ENCODE assay signal across 18 cellular contexts in genomic region chr5:107329850-107330249, GRCh38.
DNase-seq lines count a peak whose midpoint lies in the region; ATAC-seq lines count a peak whose summit lies in the region.
"Had no signal": no experiment of that assay in that cellular context is flagged by ENCODE, and none has a peak within 500 bp of the region (broad histone marks: within the 10 kb centered on the region; RNA-seq: fewer than 3 reads in every experiment).

No MANE protein-coding gene starts in this region.

- ATAC-seq in GM18508 (IDR thresholded peaks at IDR 0.05; ENCODE audit: insufficient read depth, unreplicated experiment) (peak; percentile 74), GM19468 (IDR thresholded peaks at IDR 0.05; ENCODE audit: extremely low read depth, unreplicated experiment) (peak; percentile 65), HG02798 (IDR thresholded peaks at IDR 0.05; ENCODE audit: poor library complexity, unreplicated experiment) (peak; percentile 67), HG03432 (IDR thresholded peaks at IDR 0.05; ENCODE audit: unreplicated experiment) (peak; percentile 59)

- DNase-seq in Ammon's horn (ENCODE audit: low spot score) (no peak), activated gamma-delta T cell (lab: John Stamatoyannopoulos, UW) (no peak), SK-N-DZ (ENCODE audit: low spot score) (no peak)
- DNase-seq in stimulated activated CD4-positive, alpha-beta T cell treated with anti-CD3 and anti-CD28 coated beads, Interleukin-2, amount 100 ng/mL, for 24 hours = no peak
- DNase-seq: ACHN; activated CD4-positive, alpha-beta T cell treated with anti-CD3 and anti-CD28 coated beads, Interleukin-2, amount 50 U/mL, for 1 hour; activated effector memory CD4-positive, alpha-beta T cell treated with anti-CD3 and anti-CD28 coated beads, Interleukin-2, amount 50 U/mL, for 16 hours; amniotic stem cell; foreskin fibroblast; hypothalamus; islet precursor cell; NCI-H524 treated with DMSO at 0.1 percent for 48 hours; SHP77 treated with DMSO at 0.1 percent for 48 hours; stimulated activated CD4-positive, alpha-beta T cell treated with anti-CD3 and anti-CD28 coated beads, Interleukin-4, amount 100 ng/mL, for 4 hours had no signal
